In the genomic region with DNA sequence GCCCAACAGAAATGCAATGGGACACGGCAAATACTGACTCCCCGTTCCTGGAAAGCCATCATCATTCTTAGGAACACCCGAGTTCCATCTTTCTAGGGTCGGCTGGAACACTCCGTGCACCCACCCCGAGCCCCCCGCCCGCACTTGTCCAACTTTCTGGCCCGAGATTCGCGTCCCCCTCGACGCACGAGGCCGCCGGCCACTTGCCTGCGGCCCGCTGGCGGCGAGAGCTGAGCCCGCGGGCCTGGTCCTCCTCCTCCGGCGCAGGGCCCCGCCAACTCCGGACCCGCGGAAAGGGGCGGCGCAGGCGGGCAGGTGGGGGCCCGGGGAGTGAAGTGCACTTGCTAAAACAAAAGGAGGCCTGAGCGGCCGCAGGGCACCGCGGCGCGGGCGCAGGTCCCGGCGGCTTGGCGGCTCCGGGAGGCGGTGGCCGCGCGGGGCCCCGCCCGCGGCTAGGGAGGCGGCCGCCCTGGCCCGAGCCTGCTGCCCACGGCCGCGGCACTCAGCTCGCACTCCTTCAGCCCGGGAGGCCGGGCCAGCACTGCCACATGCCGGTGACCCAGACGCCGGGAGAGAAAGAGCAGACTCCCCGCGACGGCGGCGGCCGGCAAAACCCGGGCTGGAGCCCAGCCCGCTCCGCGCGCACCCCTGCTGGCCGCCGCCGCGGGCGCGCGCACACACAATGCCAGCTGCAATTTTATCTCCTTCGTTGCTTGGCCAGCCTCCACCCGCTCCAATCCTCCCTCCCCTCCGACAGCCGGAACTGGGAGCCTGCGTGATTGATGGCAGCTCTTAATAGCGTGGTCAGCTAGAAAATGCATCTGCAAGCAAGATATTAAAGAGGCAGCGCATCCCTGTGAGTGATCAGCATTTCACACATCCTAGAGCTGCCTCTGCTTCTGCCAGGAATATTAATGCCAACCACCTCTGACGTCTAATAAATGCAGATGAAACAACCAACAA, we compare ENCODE assay signal across 1 cellular context.
TF ChIP-seq lines count a peak whose summit lies in the region.

No MANE protein-coding gene starts in this region.

TF ChIP-seq in K562, 482 proteins besides CTCF, POLR2A, EP300 and RAD21 (continued from another document and continues in another):
- peak; percentile 16; the same call in 1 of the 2 replicates for TF ChIP-seq ZNF583 (CRISPR knock-in tag; IDR thresholded peaks at IDR 0.05)
- TF ChIP-seq, protein P1, sequence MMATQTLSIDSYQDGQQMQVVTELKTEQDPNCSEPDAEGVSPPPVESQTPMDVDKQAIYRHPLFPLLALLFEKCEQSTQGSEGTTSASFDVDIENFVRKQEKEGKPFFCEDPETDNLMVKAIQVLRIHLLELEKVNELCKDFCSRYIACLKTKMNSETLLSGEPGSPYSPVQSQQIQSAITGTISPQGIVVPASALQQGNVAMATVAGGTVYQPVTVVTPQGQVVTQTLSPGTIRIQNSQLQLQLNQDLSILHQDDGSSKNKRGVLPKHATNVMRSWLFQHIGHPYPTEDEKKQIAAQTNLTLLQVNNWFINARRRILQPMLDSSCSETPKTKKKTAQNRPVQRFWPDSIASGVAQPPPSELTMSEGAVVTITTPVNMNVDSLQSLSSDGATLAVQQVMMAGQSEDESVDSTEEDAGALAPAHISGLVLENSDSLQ (IDR thresholded peaks at IDR 0.05): peak; percentile 98
- TF ChIP-seq, protein P2, sequence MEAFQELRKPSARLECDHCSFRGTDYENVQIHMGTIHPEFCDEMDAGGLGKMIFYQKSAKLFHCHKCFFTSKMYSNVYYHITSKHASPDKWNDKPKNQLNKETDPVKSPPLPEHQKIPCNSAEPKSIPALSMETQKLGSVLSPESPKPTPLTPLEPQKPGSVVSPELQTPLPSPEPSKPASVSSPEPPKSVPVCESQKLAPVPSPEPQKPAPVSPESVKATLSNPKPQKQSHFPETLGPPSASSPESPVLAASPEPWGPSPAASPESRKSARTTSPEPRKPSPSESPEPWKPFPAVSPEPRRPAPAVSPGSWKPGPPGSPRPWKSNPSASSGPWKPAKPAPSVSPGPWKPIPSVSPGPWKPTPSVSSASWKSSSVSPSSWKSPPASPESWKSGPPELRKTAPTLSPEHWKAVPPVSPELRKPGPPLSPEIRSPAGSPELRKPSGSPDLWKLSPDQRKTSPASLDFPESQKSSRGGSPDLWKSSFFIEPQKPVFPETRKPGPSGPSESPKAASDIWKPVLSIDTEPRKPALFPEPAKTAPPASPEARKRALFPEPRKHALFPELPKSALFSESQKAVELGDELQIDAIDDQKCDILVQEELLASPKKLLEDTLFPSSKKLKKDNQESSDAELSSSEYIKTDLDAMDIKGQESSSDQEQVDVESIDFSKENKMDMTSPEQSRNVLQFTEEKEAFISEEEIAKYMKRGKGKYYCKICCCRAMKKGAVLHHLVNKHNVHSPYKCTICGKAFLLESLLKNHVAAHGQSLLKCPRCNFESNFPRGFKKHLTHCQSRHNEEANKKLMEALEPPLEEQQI (IDR thresholded peaks at IDR 0.05): no peak
- TF ChIP-seq MAFG (tag; conservative IDR thresholded peaks at IDR 0.05): peak; percentile 76
- TF ChIP-seq, protein P3, sequence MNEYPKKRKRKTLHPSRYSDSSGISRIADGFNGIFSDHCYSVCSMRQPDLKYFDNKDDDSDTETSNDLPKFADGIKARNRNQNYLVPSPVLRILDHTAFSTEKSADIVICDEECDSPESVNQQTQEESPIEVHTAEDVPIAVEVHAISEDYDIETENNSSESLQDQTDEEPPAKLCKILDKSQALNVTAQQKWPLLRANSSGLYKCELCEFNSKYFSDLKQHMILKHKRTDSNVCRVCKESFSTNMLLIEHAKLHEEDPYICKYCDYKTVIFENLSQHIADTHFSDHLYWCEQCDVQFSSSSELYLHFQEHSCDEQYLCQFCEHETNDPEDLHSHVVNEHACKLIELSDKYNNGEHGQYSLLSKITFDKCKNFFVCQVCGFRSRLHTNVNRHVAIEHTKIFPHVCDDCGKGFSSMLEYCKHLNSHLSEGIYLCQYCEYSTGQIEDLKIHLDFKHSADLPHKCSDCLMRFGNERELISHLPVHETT (CRISPR knock-in tag; conservative IDR thresholded peaks at IDR 0.05 in 1 of 2, IDR thresholded peaks at IDR 0.05 in 1 of 2): peak in 1 of 2 experiments; percentile 89; a peak in 2 of 4 replicates
- peak; percentile 60; the same call in 1 of the 2 replicates for TF ChIP-seq RNF2 (IDR thresholded peaks at IDR 0.05)
- TF ChIP-seq LCOR (CRISPR knock-in tag; IDR thresholded peaks at IDR 0.05): peak; percentile 59; the same call in 1 of the 2 replicates
- TF ChIP-seq ZFP1 (CRISPR knock-in tag; IDR thresholded peaks at IDR 0.05): no peak
- TF ChIP-seq DPF2 (IDR thresholded peaks at IDR 0.05): peak; percentile 69
- TF ChIP-seq, protein P4, sequence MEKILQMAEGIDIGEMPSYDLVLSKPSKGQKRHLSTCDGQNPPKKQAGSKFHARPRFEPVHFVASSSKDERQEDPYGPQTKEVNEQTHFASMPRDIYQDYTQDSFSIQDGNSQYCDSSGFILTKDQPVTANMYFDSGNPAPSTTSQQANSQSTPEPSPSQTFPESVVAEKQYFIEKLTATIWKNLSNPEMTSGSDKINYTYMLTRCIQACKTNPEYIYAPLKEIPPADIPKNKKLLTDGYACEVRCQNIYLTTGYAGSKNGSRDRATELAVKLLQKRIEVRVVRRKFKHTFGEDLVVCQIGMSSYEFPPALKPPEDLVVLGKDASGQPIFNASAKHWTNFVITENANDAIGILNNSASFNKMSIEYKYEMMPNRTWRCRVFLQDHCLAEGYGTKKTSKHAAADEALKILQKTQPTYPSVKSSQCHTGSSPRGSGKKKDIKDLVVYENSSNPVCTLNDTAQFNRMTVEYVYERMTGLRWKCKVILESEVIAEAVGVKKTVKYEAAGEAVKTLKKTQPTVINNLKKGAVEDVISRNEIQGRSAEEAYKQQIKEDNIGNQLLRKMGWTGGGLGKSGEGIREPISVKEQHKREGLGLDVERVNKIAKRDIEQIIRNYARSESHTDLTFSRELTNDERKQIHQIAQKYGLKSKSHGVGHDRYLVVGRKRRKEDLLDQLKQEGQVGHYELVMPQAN (IDR thresholded peaks at IDR 0.05; ENCODE audit: borderline replicate concordance): no peak
- TF ChIP-seq, protein P5, sequence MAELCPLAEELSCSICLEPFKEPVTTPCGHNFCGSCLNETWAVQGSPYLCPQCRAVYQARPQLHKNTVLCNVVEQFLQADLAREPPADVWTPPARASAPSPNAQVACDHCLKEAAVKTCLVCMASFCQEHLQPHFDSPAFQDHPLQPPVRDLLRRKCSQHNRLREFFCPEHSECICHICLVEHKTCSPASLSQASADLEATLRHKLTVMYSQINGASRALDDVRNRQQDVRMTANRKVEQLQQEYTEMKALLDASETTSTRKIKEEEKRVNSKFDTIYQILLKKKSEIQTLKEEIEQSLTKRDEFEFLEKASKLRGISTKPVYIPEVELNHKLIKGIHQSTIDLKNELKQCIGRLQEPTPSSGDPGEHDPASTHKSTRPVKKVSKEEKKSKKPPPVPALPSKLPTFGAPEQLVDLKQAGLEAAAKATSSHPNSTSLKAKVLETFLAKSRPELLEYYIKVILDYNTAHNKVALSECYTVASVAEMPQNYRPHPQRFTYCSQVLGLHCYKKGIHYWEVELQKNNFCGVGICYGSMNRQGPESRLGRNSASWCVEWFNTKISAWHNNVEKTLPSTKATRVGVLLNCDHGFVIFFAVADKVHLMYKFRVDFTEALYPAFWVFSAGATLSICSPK (IDR thresholded peaks at IDR 0.05; ENCODE audit: borderline replicate concordance): no peak
- TF ChIP-seq, protein P6, sequence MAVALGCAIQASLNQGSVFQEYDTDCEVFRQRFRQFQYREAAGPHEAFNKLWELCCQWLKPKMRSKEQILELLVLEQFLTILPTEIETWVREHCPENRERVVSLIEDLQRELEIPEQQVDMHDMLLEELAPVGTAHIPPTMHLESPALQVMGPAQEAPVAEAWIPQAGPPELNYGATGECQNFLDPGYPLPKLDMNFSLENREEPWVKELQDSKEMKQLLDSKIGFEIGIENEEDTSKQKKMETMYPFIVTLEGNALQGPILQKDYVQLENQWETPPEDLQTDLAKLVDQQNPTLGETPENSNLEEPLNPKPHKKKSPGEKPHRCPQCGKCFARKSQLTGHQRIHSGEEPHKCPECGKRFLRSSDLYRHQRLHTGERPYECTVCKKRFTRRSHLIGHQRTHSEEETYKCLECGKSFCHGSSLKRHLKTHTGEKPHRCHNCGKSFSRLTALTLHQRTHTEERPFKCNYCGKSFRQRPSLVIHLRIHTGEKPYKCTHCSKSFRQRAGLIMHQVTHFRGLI (CRISPR knock-in tag; IDR thresholded peaks at IDR 0.05): no peak
- peak; percentile 39; the same call in 1 of the 2 replicates for TF ChIP-seq TRIM28 (IDR thresholded peaks at IDR 0.05)
- TF ChIP-seq MXI1 (IDR thresholded peaks at IDR 0.05; ENCODE audit: low read depth, low read length): peak; percentile 36; the same call in 1 of the 2 replicates
- no peak for TF ChIP-seq ZNF347 (CRISPR knock-in tag; IDR thresholded peaks at IDR 0.05; ENCODE audit: low read depth)
- peak; percentile 92 for TF ChIP-seq ZNF589 (CRISPR knock-in tag; IDR thresholded peaks at IDR 0.05; ENCODE audit: low read depth)
- peak; percentile 64 for TF ChIP-seq RBM22 (IDR thresholded peaks at IDR 0.05; ENCODE audit: low read depth, low read length, poor library complexity, severe bottlenecking)
- peak in 1 of 2 experiments; percentile 73; a peak in 2 of 4 replicates for TF ChIP-seq NRF1 (conservative IDR thresholded peaks at IDR 0.05 in 1 of 2, IDR thresholded peaks at IDR 0.05 in 1 of 2)
- TF ChIP-seq SMARCB1 (IDR thresholded peaks at IDR 0.05; ENCODE audit: insufficient read length, low read depth): peak; percentile 32
- no peak for TF ChIP-seq CREBBP (IDR thresholded peaks at IDR 0.05; ENCODE audit: low read depth, low read length)
- TF ChIP-seq MAFF (IDR thresholded peaks at IDR 0.05; ENCODE audit: low read length): peak; percentile 43; the same call in 1 of the 2 replicates
- peak; percentile 95 for TF ChIP-seq HNRNPL (IDR thresholded peaks at IDR 0.05; ENCODE audit: low read depth, low read length)
- TF ChIP-seq ZNF354B (CRISPR knock-in tag; IDR thresholded peaks at IDR 0.05): no peak
- TF ChIP-seq, protein P7, sequence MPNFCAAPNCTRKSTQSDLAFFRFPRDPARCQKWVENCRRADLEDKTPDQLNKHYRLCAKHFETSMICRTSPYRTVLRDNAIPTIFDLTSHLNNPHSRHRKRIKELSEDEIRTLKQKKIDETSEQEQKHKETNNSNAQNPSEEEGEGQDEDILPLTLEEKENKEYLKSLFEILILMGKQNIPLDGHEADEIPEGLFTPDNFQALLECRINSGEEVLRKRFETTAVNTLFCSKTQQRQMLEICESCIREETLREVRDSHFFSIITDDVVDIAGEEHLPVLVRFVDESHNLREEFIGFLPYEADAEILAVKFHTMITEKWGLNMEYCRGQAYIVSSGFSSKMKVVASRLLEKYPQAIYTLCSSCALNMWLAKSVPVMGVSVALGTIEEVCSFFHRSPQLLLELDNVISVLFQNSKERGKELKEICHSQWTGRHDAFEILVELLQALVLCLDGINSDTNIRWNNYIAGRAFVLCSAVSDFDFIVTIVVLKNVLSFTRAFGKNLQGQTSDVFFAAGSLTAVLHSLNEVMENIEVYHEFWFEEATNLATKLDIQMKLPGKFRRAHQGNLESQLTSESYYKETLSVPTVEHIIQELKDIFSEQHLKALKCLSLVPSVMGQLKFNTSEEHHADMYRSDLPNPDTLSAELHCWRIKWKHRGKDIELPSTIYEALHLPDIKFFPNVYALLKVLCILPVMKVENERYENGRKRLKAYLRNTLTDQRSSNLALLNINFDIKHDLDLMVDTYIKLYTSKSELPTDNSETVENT (CRISPR knock-in tag; IDR thresholded peaks at IDR 0.05): peak; percentile 48; the same call in 1 of the 2 replicates
- TF ChIP-seq NEUROD1 (IDR thresholded peaks at IDR 0.05; ENCODE audit: borderline replicate concordance, low read depth, low read length, partially characterized antibody): peak; percentile 96
- no peak for TF ChIP-seq ZNF217 (CRISPR knock-in tag; IDR thresholded peaks at IDR 0.05)
- TF ChIP-seq ESRRA (IDR thresholded peaks at IDR 0.05; ENCODE audit: borderline replicate concordance, low read depth): peak; percentile 81
- TF ChIP-seq MAZ (CRISPR knock-in tag; conservative IDR thresholded peaks at IDR 0.05 in 1 of 2, IDR thresholded peaks at IDR 0.05 in 1 of 2): peak; percentile 79 to 88
- peak; percentile 93 for TF ChIP-seq RB1 (IDR thresholded peaks at IDR 0.05; ENCODE audit: low read depth)
- TF ChIP-seq ZBTB7A (IDR thresholded peaks at IDR 0.05; ENCODE audit: borderline replicate concordance, control insufficient read depth, low read depth, low read length): peak; percentile 48; the same call in 1 of the 2 replicates
- peak; percentile 96 for TF ChIP-seq HNRNPLL (IDR thresholded peaks at IDR 0.05; ENCODE audit: low read depth, low read length, poor library complexity, severe bottlenecking)
- peak in 1 of 2 experiments; percentile 18; a peak in 1 of 3 replicates for TF ChIP-seq CBX3 (IDR thresholded peaks at IDR 0.05; ENCODE audit: borderline replicate concordance in 1 of 2, low read length in 2 of 2)
- 0 out of 2 replicates have a peak, but pooled peaks have one; percentile 25 for TF ChIP-seq ZNF41 (CRISPR knock-in tag; conservative IDR thresholded peaks at IDR 0.05)
- peak; percentile 83 for TF ChIP-seq C11orf30 (IDR thresholded peaks at IDR 0.05; ENCODE audit: low read depth)
- TF ChIP-seq ELF1 (tag; IDR thresholded peaks at IDR 0.05): peak; percentile 85
- TF ChIP-seq MECOM (CRISPR knock-in tag; IDR thresholded peaks at IDR 0.05): no peak
- peak; percentile 71 for TF ChIP-seq MAFK (IDR thresholded peaks at IDR 0.05; ENCODE audit: low read length)
- TF ChIP-seq, protein P8, sequence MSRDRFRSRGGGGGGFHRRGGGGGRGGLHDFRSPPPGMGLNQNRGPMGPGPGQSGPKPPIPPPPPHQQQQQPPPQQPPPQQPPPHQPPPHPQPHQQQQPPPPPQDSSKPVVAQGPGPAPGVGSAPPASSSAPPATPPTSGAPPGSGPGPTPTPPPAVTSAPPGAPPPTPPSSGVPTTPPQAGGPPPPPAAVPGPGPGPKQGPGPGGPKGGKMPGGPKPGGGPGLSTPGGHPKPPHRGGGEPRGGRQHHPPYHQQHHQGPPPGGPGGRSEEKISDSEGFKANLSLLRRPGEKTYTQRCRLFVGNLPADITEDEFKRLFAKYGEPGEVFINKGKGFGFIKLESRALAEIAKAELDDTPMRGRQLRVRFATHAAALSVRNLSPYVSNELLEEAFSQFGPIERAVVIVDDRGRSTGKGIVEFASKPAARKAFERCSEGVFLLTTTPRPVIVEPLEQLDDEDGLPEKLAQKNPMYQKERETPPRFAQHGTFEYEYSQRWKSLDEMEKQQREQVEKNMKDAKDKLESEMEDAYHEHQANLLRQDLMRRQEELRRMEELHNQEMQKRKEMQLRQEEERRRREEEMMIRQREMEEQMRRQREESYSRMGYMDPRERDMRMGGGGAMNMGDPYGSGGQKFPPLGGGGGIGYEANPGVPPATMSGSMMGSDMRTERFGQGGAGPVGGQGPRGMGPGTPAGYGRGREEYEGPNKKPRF (IDR thresholded peaks at IDR 0.05; ENCODE audit: low read depth, low read length): no peak
- TF ChIP-seq KLF10 (CRISPR knock-in tag; IDR thresholded peaks at IDR 0.05): no peak
- TF ChIP-seq BRD4 (IDR thresholded peaks at IDR 0.05): no peak
- TF ChIP-seq, protein P9, sequence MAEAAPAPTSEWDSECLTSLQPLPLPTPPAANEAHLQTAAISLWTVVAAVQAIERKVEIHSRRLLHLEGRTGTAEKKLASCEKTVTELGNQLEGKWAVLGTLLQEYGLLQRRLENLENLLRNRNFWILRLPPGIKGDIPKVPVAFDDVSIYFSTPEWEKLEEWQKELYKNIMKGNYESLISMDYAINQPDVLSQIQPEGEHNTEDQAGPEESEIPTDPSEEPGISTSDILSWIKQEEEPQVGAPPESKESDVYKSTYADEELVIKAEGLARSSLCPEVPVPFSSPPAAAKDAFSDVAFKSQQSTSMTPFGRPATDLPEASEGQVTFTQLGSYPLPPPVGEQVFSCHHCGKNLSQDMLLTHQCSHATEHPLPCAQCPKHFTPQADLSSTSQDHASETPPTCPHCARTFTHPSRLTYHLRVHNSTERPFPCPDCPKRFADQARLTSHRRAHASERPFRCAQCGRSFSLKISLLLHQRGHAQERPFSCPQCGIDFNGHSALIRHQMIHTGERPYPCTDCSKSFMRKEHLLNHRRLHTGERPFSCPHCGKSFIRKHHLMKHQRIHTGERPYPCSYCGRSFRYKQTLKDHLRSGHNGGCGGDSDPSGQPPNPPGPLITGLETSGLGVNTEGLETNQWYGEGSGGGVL (CRISPR knock-in tag; IDR thresholded peaks at IDR 0.05): no peak
